1 cellular context compared by ENCODE assay signal in genomic region chr16:89921699-89922476, GRCh38.
TF ChIP-seq lines count a peak whose summit lies in the region.

No MANE protein-coding gene starts in this region.

TF ChIP-seq in HepG2, 621 proteins besides CTCF, POLR2A, EP300 and RAD21 (continued from another document and continues in another):
- TF ChIP-seq ZNF704 (CRISPR knock-in tag; IDR thresholded peaks at IDR 0.05; ENCODE audit: borderline replicate concordance) (peak; percentile 57; the same call in 1 of the 2 replicates), KLF6 (CRISPR knock-in tag; IDR thresholded peaks at IDR 0.05) (peak; percentile 88; the same call in 1 of the 2 replicates), KAT2B (IDR thresholded peaks at IDR 0.05; ENCODE audit: borderline replicate concordance, low read depth, low read length) (no peak), ZNF451 (CRISPR knock-in tag; IDR thresholded peaks at IDR 0.05) (peak; percentile 42; the same call in 1 of the 2 replicates), SALL1 (CRISPR knock-in tag; IDR thresholded peaks at IDR 0.05) (peak; percentile 47; the same call in 1 of the 2 replicates), CCAR2 (optimal IDR thresholded peaks at IDR 0.05; ENCODE audit: low read depth, low read length) (no peak), ZBTB40 (IDR thresholded peaks at IDR 0.05) (no peak), ZBTB40 (CRISPR knock-in tag; IDR thresholded peaks at IDR 0.05) (peak; percentile 75), ZNF263 (CRISPR knock-in tag; IDR thresholded peaks at IDR 0.05) (no peak), FOXC1 (CRISPR knock-in tag; IDR thresholded peaks at IDR 0.05; ENCODE audit: borderline replicate concordance) (0 out of 2 replicates have a peak, but pooled peaks have one; percentile 47), PITX1 (CRISPR knock-in tag; IDR thresholded peaks at IDR 0.05) (no peak), PHF8 (CRISPR knock-in tag; IDR thresholded peaks at IDR 0.05) (no peak; the same call in none of the 2 replicates), HINFP (CRISPR knock-in tag; IDR thresholded peaks at IDR 0.05; ENCODE audit: low read depth) (no peak), PHB2 (IDR thresholded peaks at IDR 0.05; ENCODE audit: partially characterized antibody) (no peak), ZNF431 (CRISPR knock-in tag; IDR thresholded peaks at IDR 0.05; ENCODE audit: borderline replicate concordance, low read depth) (0 out of 2 replicates have a peak, but pooled peaks have one; percentile 50), CBX1 (IDR thresholded peaks at IDR 0.05; ENCODE audit: low read depth) (no peak), ZNF44 (CRISPR knock-in tag; IDR thresholded peaks at IDR 0.05) (no peak), KDM2A (CRISPR knock-in tag; IDR thresholded peaks at IDR 0.05; ENCODE audit: borderline replicate concordance, low read depth) (peak; percentile 30), ZBTB3 (CRISPR knock-in tag; IDR thresholded peaks at IDR 0.05; ENCODE audit: borderline replicate concordance, low read depth) (no peak), JARID2 (CRISPR knock-in tag; IDR thresholded peaks at IDR 0.05; ENCODE audit: insufficient replicate concordance) (no peak), REL (CRISPR knock-in tag; conservative IDR thresholded peaks at IDR 0.05) (no peak), ZNF547 (CRISPR knock-in tag; IDR thresholded peaks at IDR 0.05) (no peak), IKZF1 (IDR thresholded peaks at IDR 0.05) (no peak)
- TF ChIP-seq, protein P1, sequence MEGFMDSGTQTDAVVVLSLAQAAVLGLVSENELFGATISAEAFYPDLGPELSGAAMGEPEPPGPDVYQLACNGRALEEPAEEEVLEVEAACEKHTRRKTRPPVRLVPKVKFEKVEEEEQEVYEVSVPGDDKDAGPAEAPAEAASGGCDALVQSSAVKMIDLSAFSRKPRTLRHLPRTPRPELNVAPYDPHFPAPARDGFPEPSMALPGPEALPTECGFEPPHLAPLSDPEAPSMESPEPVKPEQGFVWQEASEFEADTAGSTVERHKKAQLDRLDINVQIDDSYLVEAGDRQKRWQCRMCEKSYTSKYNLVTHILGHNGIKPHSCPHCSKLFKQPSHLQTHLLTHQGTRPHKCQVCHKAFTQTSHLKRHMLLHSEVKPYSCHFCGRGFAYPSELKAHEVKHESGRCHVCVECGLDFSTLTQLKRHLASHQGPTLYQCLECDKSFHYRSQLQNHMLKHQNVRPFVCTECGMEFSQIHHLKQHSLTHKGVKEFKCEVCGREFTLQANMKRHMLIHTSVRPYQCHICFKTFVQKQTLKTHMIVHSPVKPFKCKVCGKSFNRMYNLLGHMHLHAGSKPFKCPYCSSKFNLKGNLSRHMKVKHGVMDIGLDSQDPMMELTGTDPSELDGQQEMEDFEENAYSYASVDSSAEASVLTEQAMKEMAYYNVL (CRISPR knock-in tag; IDR thresholded peaks at IDR 0.05; ENCODE audit: borderline replicate concordance), result no peak
- TF ChIP-seq, protein P2, sequence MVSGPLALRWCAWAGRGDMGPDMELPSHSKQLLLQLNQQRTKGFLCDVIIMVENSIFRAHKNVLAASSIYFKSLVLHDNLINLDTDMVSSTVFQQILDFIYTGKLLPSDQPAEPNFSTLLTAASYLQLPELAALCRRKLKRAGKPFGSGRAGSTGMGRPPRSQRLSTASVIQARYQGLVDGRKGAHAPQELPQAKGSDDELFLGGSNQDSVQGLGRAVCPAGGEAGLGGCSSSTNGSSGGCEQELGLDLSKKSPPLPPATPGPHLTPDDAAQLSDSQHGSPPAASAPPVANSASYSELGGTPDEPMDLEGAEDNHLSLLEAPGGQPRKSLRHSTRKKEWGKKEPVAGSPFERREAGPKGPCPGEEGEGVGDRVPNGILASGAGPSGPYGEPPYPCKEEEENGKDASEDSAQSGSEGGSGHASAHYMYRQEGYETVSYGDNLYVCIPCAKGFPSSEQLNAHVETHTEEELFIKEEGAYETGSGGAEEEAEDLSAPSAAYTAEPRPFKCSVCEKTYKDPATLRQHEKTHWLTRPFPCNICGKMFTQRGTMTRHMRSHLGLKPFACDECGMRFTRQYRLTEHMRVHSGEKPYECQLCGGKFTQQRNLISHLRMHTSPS (CRISPR knock-in tag; IDR thresholded peaks at IDR 0.05; ENCODE audit: low read depth), result no peak; the same call in 1 of the 2 replicates
- TF ChIP-seq, protein P3, sequence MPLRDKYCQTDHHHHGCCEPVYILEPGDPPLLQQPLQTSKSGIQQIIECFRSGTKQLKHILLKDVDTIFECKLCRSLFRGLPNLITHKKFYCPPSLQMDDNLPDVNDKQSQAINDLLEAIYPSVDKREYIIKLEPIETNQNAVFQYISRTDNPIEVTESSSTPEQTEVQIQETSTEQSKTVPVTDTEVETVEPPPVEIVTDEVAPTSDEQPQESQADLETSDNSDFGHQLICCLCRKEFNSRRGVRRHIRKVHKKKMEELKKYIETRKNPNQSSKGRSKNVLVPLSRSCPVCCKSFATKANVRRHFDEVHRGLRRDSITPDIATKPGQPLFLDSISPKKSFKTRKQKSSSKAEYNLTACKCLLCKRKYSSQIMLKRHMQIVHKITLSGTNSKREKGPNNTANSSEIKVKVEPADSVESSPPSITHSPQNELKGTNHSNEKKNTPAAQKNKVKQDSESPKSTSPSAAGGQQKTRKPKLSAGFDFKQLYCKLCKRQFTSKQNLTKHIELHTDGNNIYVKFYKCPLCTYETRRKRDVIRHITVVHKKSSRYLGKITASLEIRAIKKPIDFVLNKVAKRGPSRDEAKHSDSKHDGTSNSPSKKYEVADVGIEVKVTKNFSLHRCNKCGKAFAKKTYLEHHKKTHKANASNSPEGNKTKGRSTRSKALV (CRISPR knock-in tag; IDR thresholded peaks at IDR 0.05), result no peak
- TF ChIP-seq, protein P4, sequence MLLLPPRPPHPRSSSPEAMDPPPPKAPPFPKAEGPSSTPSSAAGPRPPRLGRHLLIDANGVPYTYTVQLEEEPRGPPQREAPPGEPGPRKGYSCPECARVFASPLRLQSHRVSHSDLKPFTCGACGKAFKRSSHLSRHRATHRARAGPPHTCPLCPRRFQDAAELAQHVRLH (CRISPR knock-in tag; IDR thresholded peaks at IDR 0.05; ENCODE audit: borderline replicate concordance, low read depth), result peak; percentile 60
- TF ChIP-seq, protein P5, sequence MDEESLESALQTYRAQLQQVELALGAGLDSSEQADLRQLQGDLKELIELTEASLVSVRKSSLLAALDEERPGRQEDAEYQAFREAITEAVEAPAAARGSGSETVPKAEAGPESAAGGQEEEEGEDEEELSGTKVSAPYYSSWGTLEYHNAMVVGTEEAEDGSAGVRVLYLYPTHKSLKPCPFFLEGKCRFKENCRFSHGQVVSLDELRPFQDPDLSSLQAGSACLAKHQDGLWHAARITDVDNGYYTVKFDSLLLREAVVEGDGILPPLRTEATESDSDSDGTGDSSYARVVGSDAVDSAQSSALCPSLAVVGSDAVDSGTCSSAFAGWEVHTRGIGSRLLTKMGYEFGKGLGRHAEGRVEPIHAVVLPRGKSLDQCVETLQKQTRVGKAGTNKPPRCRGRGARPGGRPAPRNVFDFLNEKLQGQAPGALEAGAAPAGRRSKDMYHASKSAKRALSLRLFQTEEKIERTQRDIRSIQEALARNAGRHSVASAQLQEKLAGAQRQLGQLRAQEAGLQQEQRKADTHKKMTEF (CRISPR knock-in tag; IDR thresholded peaks at IDR 0.05), result peak; percentile 80
- TF ChIP-seq, protein P6, sequence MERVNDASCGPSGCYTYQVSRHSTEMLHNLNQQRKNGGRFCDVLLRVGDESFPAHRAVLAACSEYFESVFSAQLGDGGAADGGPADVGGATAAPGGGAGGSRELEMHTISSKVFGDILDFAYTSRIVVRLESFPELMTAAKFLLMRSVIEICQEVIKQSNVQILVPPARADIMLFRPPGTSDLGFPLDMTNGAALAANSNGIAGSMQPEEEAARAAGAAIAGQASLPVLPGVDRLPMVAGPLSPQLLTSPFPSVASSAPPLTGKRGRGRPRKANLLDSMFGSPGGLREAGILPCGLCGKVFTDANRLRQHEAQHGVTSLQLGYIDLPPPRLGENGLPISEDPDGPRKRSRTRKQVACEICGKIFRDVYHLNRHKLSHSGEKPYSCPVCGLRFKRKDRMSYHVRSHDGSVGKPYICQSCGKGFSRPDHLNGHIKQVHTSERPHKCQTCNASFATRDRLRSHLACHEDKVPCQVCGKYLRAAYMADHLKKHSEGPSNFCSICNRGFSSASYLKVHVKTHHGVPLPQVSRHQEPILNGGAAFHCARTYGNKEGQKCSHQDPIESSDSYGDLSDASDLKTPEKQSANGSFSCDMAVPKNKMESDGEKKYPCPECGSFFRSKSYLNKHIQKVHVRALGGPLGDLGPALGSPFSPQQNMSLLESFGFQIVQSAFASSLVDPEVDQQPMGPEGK (CRISPR knock-in tag; IDR thresholded peaks at IDR 0.05), result peak; percentile 95
- TF ChIP-seq, protein P7, sequence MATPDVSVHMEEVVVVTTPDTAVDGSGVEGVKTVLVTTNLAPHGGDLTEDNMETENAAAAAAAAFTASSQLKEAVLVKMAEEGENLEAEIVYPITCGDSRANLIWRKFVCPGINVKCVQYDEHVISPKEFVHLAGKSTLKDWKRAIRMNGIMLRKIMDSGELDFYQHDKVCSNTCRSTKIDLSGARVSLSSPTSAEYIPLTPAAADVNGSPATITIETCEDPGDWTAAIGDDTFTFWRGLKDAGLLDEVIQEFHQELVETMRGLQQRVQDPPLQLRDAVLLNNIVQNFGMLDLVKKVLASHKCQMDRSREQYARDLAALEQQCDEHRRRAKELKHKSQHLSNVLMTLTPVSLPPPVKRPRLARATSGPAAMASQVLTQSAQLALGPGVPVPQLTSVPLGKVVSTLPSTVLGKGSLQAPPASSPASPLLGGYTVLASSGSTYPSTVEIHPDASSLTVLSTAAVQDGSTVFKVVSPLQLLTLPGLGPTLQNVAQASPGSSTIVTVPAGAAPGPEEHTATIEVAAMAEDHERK (CRISPR knock-in tag; IDR thresholded peaks at IDR 0.05; ENCODE audit: low read depth), result no peak
